1 cellular context compared by ENCODE assay signal in genomic region chr20:35772563-35773058, GRCh38.
TF ChIP-seq lines count a peak whose summit lies in the region.

No MANE protein-coding gene starts in this region.

TF ChIP-seq in H1, 55 proteins besides CTCF, POLR2A, EP300 and RAD21:
- TF ChIP-seq KDM4A (IDR thresholded peaks at IDR 0.05; ENCODE audit: low read depth, low read length, severe bottlenecking) (no peak), CHD1 (IDR thresholded peaks at IDR 0.05; ENCODE audit: low read depth, low read length) (no peak), TAF1 (IDR thresholded peaks at IDR 0.05; ENCODE audit: low read depth, low read length) (no peak), JUN (IDR thresholded peaks at IDR 0.05; ENCODE audit: low read depth, low read length) (no peak), BCL11A (IDR thresholded peaks at IDR 0.05; ENCODE audit: low read depth in 2 of 2, low read length in 2 of 2) (no peak), E2F6 (IDR thresholded peaks at IDR 0.05) (no peak), HDAC6 (IDR thresholded peaks at IDR 0.05; ENCODE audit: low read depth, low read length) (no peak), BRCA1 (IDR thresholded peaks at IDR 0.05; ENCODE audit: low read depth, low read length) (no peak), GTF2F1 (IDR thresholded peaks at IDR 0.05; ENCODE audit: borderline replicate concordance, low read depth, low read length) (no peak), GABPA (IDR thresholded peaks at IDR 0.05; ENCODE audit: borderline replicate concordance, insufficient read depth, low read length) (no peak), POLR2AphosphoS5 (IDR thresholded peaks at IDR 0.05; ENCODE audit: low read depth, low read length) (no peak), RNF2 (IDR thresholded peaks at IDR 0.05; ENCODE audit: borderline replicate concordance, low read depth, low read length, missing control alignments, poor library complexity, severe bottlenecking) (no peak)
